Comparison of ENCODE assay signal across 21 cellular contexts in genomic region chr2:59217360-59217759, GRCh38.
"Had no signal": no experiment of that assay in that cellular context is flagged by ENCODE, and none has a peak within 500 bp of the region (broad histone marks: within the 10 kb centered on the region; RNA-seq: fewer than 3 reads in every experiment).

No MANE protein-coding gene starts in this region.

- H3K27ac ChIP-seq: esophagus squamous epithelium, gastroesophageal sphincter, neutrophil, psoas muscle, spleen, stomach, thoracic aorta, transverse colon had no signal

- H3K9me3 ChIP-seq: esophagus squamous epithelium, gastroesophageal sphincter, neutrophil, psoas muscle, spleen, stomach, thoracic aorta, transverse colon had no signal

- H3K4me3 ChIP-seq: esophagus squamous epithelium, gastroesophageal sphincter, psoas muscle, spleen, stomach, thoracic aorta, transverse colon had no signal

- ATAC-seq: gastroesophageal sphincter; left lobe of liver; naive thymus-derived CD4-positive, alpha-beta T cell; psoas muscle; sciatic nerve had no signal

- H3K36me3 ChIP-seq: esophagus squamous epithelium, gastroesophageal sphincter, neutrophil, spleen, stomach, thoracic aorta, transverse colon had no signal

- DNase-seq: esophagus squamous epithelium; foreskin fibroblast; glutamatergic neuron; islet precursor cell; mammary epithelial cell; naive thymus-derived CD4-positive, alpha-beta T cell; nephron progenitor cell; psoas muscle; retina; spleen; stimulated activated CD4-positive, alpha-beta T cell treated with anti-CD3 and anti-CD28 coated beads, Interleukin-15, amount 100 ng/mL, for 24 hours; stimulated activated CD4-positive, alpha-beta T cell treated with anti-CD3 and anti-CD28 coated beads, Interleukin-2, amount 100 ng/mL, for 24 hours; stimulated activated naive CD4-positive, alpha-beta T cell; stomach; substantia nigra; transverse colon had no signal

- H3K27me3 ChIP-seq: esophagus squamous epithelium, gastroesophageal sphincter, neutrophil, spleen, stomach, transverse colon had no signal
